1 cellular context compared by ENCODE assay signal in the genomic region with DNA sequence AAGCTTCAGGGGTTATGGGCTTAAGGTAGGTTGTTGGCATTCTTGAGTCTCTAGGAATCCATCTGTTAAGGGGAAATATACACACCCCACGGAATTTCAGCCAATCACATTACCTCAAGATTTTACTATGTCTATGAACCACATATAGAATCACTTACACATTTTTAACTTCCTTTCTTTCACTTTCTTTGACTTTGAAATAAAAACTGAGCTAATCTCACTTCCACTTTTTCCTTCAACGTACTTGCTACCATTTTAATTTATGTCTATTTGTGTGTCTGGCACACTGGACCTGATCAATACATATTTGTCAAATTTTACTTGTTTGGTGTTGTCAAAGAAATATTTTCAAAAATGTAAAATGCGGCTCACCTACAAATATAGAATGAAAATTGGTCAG.
TF ChIP-seq lines count a peak whose summit lies in the region.

No MANE protein-coding gene starts in this region.

TF ChIP-seq in GM12878, 131 proteins besides CTCF, POLR2A, EP300 and RAD21 (continued from another document):
- TF ChIP-seq SKIL (IDR thresholded peaks at IDR 0.05; ENCODE audit: low read depth, poor library complexity, severe bottlenecking) (peak; percentile 57), NFIC (IDR thresholded peaks at IDR 0.05; ENCODE audit: low read depth, low read length) (peak; percentile 31; the same call in 1 of the 2 replicates), PBX3 (IDR thresholded peaks at IDR 0.05; ENCODE audit: insufficient replicate concordance, low read depth, low read length) (no peak), CHD4 (IDR thresholded peaks at IDR 0.05) (no peak), RELA (IDR thresholded peaks at IDR 0.05; ENCODE audit: borderline replicate concordance, partially characterized antibody) (no peak), ZZZ3 (IDR thresholded peaks at IDR 0.05; ENCODE audit: control insufficient read depth, insufficient read length, low read depth) (no peak), BCL3 (IDR thresholded peaks at IDR 0.05; ENCODE audit: borderline replicate concordance, insufficient read depth, low read depth, low read length, poor library complexity, severe bottlenecking) (no peak), ATF7 (IDR thresholded peaks at IDR 0.05; ENCODE audit: low read depth) (0 out of 2 replicates have a peak, but pooled peaks have one; percentile 47), GABPA (IDR thresholded peaks at IDR 0.05; ENCODE audit: low read depth) (no peak), ZNF384 (IDR thresholded peaks at IDR 0.05; ENCODE audit: borderline replicate concordance, low read depth, low read length) (no peak), SREBF2 (IDR thresholded peaks at IDR 0.05; ENCODE audit: low read length) (no peak), SIN3A (IDR thresholded peaks at IDR 0.05; ENCODE audit: low read depth, low read length) (no peak), NBN (IDR thresholded peaks at IDR 0.05) (0 out of 2 replicates have a peak, but pooled peaks have one; percentile 23), STAT3 (IDR thresholded peaks at IDR 0.05; ENCODE audit: low read depth, low read length) (no peak), RBBP5 (conservative IDR thresholded peaks at IDR 0.05) (no peak), IRF4 (IDR thresholded peaks at IDR 0.05; ENCODE audit: low read depth, low read length) (0 out of 2 replicates have a peak, but pooled peaks have one; percentile 16), E2F8 (IDR thresholded peaks at IDR 0.05; ENCODE audit: low read depth, partially characterized antibody) (no peak), DPF2 (IDR thresholded peaks at IDR 0.05) (peak; percentile 56), ZSCAN29 (IDR thresholded peaks at IDR 0.05) (no peak), IKZF2 (IDR thresholded peaks at IDR 0.05) (peak; percentile 33 to 55; a peak in 3 of 4 replicates), FOS (IDR thresholded peaks at IDR 0.05; ENCODE audit: borderline replicate concordance, extremely low read depth, insufficient read length) (no peak), SPI1 (IDR thresholded peaks at IDR 0.05; ENCODE audit: borderline replicate concordance, insufficient read depth, low read depth, low read length) (peak; percentile 89), ZNF24 (IDR thresholded peaks at IDR 0.05) (no peak), TBL1XR1 (IDR thresholded peaks at IDR 0.05; ENCODE audit: low read depth, low read length) (no peak), TCF3 (IDR thresholded peaks at IDR 0.05; ENCODE audit: borderline replicate concordance, insufficient read depth, low read depth, low read length) (no peak)
- TF ChIP-seq, protein P1, sequence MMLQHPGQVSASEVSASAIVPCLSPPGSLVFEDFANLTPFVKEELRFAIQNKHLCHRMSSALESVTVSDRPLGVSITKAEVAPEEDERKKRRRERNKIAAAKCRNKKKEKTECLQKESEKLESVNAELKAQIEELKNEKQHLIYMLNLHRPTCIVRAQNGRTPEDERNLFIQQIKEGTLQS (IDR thresholded peaks at IDR 0.05; ENCODE audit: borderline replicate concordance, extremely low read depth, low read depth, low read length), result no peak
- TF ChIP-seq, protein P2, sequence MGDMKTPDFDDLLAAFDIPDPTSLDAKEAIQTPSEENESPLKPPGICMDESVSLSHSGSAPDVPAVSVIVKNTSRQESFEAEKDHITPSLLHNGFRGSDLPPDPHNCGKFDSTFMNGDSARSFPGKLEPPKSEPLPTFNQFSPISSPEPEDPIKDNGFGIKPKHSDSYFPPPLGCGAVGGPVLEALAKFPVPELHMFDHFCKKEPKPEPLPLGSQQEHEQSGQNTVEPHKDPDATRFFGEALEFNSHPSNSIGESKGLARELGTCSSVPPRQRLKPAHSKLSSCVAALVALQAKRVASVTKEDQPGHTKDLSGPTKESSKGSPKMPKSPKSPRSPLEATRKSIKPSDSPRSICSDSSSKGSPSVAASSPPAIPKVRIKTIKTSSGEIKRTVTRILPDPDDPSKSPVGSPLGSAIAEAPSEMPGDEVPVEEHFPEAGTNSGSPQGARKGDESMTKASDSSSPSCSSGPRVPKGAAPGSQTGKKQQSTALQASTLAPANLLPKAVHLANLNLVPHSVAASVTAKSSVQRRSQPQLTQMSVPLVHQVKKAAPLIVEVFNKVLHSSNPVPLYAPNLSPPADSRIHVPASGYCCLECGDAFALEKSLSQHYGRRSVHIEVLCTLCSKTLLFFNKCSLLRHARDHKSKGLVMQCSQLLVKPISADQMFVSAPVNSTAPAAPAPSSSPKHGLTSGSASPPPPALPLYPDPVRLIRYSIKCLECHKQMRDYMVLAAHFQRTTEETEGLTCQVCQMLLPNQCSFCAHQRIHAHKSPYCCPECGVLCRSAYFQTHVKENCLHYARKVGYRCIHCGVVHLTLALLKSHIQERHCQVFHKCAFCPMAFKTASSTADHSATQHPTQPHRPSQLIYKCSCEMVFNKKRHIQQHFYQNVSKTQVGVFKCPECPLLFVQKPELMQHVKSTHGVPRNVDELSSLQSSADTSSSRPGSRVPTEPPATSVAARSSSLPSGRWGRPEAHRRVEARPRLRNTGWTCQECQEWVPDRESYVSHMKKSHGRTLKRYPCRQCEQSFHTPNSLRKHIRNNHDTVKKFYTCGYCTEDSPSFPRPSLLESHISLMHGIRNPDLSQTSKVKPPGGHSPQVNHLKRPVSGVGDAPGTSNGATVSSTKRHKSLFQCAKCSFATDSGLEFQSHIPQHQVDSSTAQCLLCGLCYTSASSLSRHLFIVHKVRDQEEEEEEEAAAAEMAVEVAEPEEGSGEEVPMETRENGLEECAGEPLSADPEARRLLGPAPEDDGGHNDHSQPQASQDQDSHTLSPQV (IDR thresholded peaks at IDR 0.05), result no peak
